ENCODE assay signal across 4 cellular contexts in genomic region chr1:174248041-174248440, GRCh38.
"Had no signal": no experiment of that assay in that cellular context is flagged by ENCODE, and none has a peak within 500 bp of the region (broad histone marks: within the 10 kb centered on the region; RNA-seq: fewer than 3 reads in every experiment).

No MANE protein-coding gene starts in this region.

- H3K9me3 Mint-ChIP-seq: GM23338, H9 had no signal

- H3K4me1 Mint-ChIP-seq: H9 had no signal

- H3K4me3 Mint-ChIP-seq: GM23338, H9 had no signal

- ATAC-seq: GM23338 had no signal

- DNase-seq: H9, HCEC 1CT, IMR-90 had no signal

- H3K4me3 ChIP-seq: GM23338 had no signal

- H3K27ac Mint-ChIP-seq: GM23338, H9 had no signal
